In the genomic region with DNA sequence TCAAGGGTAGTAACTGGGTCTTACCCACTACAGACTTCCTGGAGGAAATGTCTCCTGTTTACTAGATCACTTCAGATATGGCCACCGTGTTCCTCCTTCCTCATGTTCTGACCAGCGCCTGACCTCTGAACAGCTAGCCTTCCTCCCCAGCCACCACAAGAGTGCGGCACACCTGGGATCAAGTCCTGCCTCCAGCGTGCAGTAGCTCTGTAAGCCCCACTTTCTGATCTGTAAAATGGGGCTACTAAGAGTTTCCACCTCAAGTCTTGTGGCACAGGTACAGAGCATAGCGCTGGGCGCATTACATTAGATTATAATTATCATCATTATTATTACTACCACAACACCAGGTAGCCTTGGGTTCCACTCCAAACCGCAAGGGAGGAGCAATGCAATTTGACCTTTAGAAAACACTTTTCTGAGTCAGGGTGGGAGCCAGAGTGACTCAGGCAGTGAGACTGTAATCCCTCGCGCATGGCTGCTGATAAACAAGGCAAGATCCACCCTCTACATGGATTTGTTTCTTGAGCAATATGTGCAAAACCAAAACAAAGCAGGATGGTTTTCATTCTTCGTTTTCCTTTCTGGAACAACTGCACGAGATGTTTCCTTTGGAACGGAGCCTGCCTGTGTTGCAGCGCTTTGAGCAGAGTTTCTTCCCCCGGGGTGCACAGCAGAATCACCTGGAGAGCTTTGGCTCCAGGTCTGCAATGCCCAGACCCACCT, we compare ENCODE assay signal across 1 cellular context.
TF ChIP-seq lines count a peak whose summit lies in the region.

No MANE protein-coding gene starts in this region.

TF ChIP-seq in HepG2, 621 proteins besides CTCF, POLR2A, EP300 and RAD21 (continued from another document):
- TF ChIP-seq, protein P1, sequence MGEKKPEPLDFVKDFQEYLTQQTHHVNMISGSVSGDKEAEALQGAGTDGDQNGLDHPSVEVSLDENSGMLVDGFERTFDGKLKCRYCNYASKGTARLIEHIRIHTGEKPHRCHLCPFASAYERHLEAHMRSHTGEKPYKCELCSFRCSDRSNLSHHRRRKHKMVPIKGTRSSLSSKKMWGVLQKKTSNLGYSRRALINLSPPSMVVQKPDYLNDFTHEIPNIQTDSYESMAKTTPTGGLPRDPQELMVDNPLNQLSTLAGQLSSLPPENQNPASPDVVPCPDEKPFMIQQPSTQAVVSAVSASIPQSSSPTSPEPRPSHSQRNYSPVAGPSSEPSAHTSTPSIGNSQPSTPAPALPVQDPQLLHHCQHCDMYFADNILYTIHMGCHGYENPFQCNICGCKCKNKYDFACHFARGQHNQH (CRISPR knock-in tag; IDR thresholded peaks at IDR 0.05) = no peak
- TF ChIP-seq, protein P2, sequence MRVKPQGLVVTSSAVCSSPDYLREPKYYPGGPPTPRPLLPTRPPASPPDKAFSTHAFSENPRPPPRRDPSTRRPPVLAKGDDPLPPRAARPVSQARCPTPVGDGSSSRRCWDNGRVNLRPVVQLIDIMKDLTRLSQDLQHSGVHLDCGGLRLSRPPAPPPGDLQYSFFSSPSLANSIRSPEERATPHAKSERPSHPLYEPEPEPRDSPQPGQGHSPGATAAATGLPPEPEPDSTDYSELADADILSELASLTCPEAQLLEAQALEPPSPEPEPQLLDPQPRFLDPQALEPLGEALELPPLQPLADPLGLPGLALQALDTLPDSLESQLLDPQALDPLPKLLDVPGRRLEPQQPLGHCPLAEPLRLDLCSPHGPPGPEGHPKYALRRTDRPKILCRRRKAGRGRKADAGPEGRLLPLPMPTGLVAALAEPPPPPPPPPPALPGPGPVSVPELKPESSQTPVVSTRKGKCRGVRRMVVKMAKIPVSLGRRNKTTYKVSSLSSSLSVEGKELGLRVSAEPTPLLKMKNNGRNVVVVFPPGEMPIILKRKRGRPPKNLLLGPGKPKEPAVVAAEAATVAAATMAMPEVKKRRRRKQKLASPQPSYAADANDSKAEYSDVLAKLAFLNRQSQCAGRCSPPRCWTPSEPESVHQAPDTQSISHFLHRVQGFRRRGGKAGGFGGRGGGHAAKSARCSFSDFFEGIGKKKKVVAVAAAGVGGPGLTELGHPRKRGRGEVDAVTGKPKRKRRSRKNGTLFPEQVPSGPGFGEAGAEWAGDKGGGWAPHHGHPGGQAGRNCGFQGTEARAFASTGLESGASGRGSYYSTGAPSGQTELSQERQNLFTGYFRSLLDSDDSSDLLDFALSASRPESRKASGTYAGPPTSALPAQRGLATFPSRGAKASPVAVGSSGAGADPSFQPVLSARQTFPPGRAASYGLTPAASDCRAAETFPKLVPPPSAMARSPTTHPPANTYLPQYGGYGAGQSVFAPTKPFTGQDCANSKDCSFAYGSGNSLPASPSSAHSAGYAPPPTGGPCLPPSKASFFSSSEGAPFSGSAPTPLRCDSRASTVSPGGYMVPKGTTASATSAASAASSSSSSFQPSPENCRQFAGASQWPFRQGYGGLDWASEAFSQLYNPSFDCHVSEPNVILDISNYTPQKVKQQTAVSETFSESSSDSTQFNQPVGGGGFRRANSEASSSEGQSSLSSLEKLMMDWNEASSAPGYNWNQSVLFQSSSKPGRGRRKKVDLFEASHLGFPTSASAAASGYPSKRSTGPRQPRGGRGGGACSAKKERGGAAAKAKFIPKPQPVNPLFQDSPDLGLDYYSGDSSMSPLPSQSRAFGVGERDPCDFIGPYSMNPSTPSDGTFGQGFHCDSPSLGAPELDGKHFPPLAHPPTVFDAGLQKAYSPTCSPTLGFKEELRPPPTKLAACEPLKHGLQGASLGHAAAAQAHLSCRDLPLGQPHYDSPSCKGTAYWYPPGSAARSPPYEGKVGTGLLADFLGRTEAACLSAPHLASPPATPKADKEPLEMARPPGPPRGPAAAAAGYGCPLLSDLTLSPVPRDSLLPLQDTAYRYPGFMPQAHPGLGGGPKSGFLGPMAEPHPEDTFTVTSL (CRISPR knock-in tag; IDR thresholded peaks at IDR 0.05; ENCODE audit: borderline replicate concordance) = no peak
- TF ChIP-seq, protein P3, sequence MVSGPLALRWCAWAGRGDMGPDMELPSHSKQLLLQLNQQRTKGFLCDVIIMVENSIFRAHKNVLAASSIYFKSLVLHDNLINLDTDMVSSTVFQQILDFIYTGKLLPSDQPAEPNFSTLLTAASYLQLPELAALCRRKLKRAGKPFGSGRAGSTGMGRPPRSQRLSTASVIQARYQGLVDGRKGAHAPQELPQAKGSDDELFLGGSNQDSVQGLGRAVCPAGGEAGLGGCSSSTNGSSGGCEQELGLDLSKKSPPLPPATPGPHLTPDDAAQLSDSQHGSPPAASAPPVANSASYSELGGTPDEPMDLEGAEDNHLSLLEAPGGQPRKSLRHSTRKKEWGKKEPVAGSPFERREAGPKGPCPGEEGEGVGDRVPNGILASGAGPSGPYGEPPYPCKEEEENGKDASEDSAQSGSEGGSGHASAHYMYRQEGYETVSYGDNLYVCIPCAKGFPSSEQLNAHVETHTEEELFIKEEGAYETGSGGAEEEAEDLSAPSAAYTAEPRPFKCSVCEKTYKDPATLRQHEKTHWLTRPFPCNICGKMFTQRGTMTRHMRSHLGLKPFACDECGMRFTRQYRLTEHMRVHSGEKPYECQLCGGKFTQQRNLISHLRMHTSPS (CRISPR knock-in tag; IDR thresholded peaks at IDR 0.05; ENCODE audit: low read depth) = no peak
- TF ChIP-seq ZNF879 (CRISPR knock-in tag; IDR thresholded peaks at IDR 0.05) (no peak), MAFF (IDR thresholded peaks at IDR 0.05; ENCODE audit: low read depth, low read length) (0 out of 2 replicates have a peak, but pooled peaks have one; percentile 10), JDP2 (CRISPR knock-in tag; IDR thresholded peaks at IDR 0.05; ENCODE audit: borderline replicate concordance) (no peak), FOXP1 (IDR thresholded peaks at IDR 0.05) (no peak), FOXP1 (CRISPR knock-in tag; IDR thresholded peaks at IDR 0.05) (peak; percentile 68), RBM39 (IDR thresholded peaks at IDR 0.05; ENCODE audit: low read depth, low read length, poor library complexity, severe bottlenecking) (no peak), FOXK1 (CRISPR knock-in tag; IDR thresholded peaks at IDR 0.05; ENCODE audit: borderline replicate concordance, low read depth) (peak; percentile 74; the same call in 1 of the 2 replicates), WIZ (CRISPR knock-in tag; IDR thresholded peaks at IDR 0.05) (no peak), ZFP37 (CRISPR knock-in tag; IDR thresholded peaks at IDR 0.05; ENCODE audit: borderline replicate concordance) (no peak), ETV6 (CRISPR knock-in tag; conservative IDR thresholded peaks at IDR 0.05) (no peak), NR1H2 (CRISPR knock-in tag; IDR thresholded peaks at IDR 0.05; ENCODE audit: borderline replicate concordance, low read depth) (no peak), KDM2A (CRISPR knock-in tag; IDR thresholded peaks at IDR 0.05; ENCODE audit: borderline replicate concordance, low read depth) (no peak), CEBPG (CRISPR knock-in tag; IDR thresholded peaks at IDR 0.05) (peak; percentile 57; the same call in 1 of the 2 replicates), ZNF572 (CRISPR knock-in tag; IDR thresholded peaks at IDR 0.05) (no peak), SOX5 (CRISPR knock-in tag; IDR thresholded peaks at IDR 0.05; ENCODE audit: borderline replicate concordance) (peak; percentile 52; the same call in 1 of the 2 replicates), JUND (CRISPR knock-in tag; IDR thresholded peaks at IDR 0.05) (no peak), NRL (CRISPR knock-in tag; IDR thresholded peaks at IDR 0.05; ENCODE audit: borderline replicate concordance) (no peak), ZNF253 (CRISPR knock-in tag; IDR thresholded peaks at IDR 0.05; ENCODE audit: borderline replicate concordance) (no peak), SP2 (CRISPR knock-in tag; IDR thresholded peaks at IDR 0.05) (no peak)
- TF ChIP-seq, protein P4, sequence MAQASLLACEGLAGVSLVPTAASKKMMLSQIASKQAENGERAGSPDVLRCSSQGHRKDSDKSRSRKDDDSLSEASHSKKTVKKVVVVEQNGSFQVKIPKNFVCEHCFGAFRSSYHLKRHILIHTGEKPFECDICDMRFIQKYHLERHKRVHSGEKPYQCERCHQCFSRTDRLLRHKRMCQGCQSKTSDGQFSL (CRISPR knock-in tag; IDR thresholded peaks at IDR 0.05) = no peak
- TF ChIP-seq, protein P5, sequence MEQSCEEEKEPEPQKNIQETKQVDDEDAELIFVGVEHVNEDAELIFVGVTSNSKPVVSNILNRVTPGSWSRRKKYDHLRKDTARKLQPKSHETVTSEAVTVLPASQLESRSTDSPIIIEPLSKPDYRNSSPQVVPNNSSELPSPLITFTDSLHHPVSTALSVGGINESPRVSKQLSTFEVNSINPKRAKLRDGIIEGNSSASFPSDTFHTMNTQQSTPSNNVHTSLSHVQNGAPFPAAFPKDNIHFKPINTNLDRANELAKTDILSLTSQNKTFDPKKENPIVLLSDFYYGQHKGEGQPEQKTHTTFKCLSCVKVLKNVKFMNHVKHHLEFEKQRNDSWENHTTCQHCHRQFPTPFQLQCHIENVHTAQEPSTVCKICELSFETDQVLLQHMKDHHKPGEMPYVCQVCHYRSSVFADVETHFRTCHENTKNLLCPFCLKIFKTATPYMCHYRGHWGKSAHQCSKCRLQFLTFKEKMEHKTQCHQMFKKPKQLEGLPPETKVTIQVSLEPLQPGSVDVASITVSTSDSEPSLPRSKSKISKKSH (CRISPR knock-in tag; IDR thresholded peaks at IDR 0.05; ENCODE audit: borderline replicate concordance) = no peak
- TF ChIP-seq, protein P6, sequence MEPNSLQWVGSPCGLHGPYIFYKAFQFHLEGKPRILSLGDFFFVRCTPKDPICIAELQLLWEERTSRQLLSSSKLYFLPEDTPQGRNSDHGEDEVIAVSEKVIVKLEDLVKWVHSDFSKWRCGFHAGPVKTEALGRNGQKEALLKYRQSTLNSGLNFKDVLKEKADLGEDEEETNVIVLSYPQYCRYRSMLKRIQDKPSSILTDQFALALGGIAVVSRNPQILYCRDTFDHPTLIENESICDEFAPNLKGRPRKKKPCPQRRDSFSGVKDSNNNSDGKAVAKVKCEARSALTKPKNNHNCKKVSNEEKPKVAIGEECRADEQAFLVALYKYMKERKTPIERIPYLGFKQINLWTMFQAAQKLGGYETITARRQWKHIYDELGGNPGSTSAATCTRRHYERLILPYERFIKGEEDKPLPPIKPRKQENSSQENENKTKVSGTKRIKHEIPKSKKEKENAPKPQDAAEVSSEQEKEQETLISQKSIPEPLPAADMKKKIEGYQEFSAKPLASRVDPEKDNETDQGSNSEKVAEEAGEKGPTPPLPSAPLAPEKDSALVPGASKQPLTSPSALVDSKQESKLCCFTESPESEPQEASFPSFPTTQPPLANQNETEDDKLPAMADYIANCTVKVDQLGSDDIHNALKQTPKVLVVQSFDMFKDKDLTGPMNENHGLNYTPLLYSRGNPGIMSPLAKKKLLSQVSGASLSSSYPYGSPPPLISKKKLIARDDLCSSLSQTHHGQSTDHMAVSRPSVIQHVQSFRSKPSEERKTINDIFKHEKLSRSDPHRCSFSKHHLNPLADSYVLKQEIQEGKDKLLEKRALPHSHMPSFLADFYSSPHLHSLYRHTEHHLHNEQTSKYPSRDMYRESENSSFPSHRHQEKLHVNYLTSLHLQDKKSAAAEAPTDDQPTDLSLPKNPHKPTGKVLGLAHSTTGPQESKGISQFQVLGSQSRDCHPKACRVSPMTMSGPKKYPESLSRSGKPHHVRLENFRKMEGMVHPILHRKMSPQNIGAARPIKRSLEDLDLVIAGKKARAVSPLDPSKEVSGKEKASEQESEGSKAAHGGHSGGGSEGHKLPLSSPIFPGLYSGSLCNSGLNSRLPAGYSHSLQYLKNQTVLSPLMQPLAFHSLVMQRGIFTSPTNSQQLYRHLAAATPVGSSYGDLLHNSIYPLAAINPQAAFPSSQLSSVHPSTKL (CRISPR knock-in tag; IDR thresholded peaks at IDR 0.05) = peak; percentile 68
- TF ChIP-seq, protein P7, sequence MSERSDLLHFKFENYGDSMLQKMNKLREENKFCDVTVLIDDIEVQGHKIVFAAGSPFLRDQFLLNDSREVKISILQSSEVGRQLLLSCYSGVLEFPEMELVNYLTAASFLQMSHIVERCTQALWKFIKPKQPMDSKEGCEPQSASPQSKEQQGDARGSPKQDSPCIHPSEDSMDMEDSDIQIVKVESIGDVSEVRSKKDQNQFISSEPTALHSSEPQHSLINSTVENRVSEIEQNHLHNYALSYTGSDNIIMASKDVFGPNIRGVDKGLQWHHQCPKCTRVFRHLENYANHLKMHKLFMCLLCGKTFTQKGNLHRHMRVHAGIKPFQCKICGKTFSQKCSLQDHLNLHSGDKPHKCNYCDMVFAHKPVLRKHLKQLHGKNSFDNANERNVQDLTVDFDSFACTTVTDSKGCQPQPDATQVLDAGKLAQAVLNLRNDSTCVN (CRISPR knock-in tag; IDR thresholded peaks at IDR 0.05; ENCODE audit: borderline replicate concordance) = no peak
